15 cellular contexts compared by ENCODE assay signal in genomic region chr3:170346481-170347125, GRCh38. TPM values are rescaled to one million over a fixed set of nuclear protein-coding genes. Genes with fewer than 3 reads are reported as not detected.
DNase-seq lines count a peak whose midpoint lies in the region; ATAC-seq and TF ChIP-seq lines count a peak whose summit lies in the region.
"Had no signal": no experiment of that assay in that cellular context is flagged by ENCODE, and none has a peak within 500 bp of the region (broad histone marks: within the 10 kb centered on the region; RNA-seq: fewer than 3 reads in every experiment).

No MANE protein-coding gene starts in this region.

- TF ChIP-seq POLR2A in heart left ventricle (IDR thresholded peaks at IDR 0.05) = no peak

- ATAC-seq in GM19395 (IDR thresholded peaks at IDR 0.05; ENCODE audit: unreplicated experiment) (peak; percentile 48), heart left ventricle (no peak)
- ATAC-seq: activated CD4-positive, alpha-beta T cell treated with anti-CD3 and anti-CD28 coated beads for 36 hours; left ventricle myocardium superior; upper lobe of right lung had no signal

- peak; percentile 55 for DNase-seq in ACHN
- DNase-seq in HPDE6-E6E7 (ENCODE audit: extremely low spot score) = peak; percentile 28
- DNase-seq in choroid plexus epithelial cell (ENCODE audit: low read depth) = peak; percentile 33
- DNase-seq in heart left ventricle = no peak
- no peak for DNase-seq in stimulated activated CD4-positive, alpha-beta T cell treated with anti-CD3 and anti-CD28 coated beads, Interleukin-4, amount 100 ng/mL, for 1 hour
- DNase-seq in LoVo (ENCODE audit: low spot score) = no peak
- no peak for DNase-seq in putamen (ENCODE audit: low spot score)
- DNase-seq: activated CD4-positive, alpha-beta T cell treated with anti-CD3 and anti-CD28 coated beads for 36 hours; head of caudate nucleus; left ventricle myocardium superior; NCI-H146; NCI-H82; upper lobe of right lung had no signal

- intact Hi-C loops in heart left ventricle (cut with DNase I) = no loop called here

- in situ Hi-C loops in ACHN (cut with HindIII; ENCODE audit: low pct_ligation_motif_present, low pct_unique_long_range_greater_than_20kb, low sequenced_read_pairs) = no loop called here

- H3K4me1 ChIP-seq in heart left ventricle = peaks cover 0 to 11% (median 0%) of the 10 kb centered on the region in 12 donors
- H3K4me1 ChIP-seq: upper lobe of right lung had no signal

- no peak overlapping the region for H3K27ac ChIP-seq in heart left ventricle
- H3K27ac ChIP-seq: skin epidermis, upper lobe of right lung had no signal

- WGBS in heart left ventricle, 4 donors = 93 to 96% (median 95%) methylated on average over 4 of the region's 4 CpGs

- H3K4me3 ChIP-seq in choroid plexus epithelial cell (ENCODE audit: low read depth, low read length) = no peak overlapping the region
- no peak overlapping the region for H3K4me3 ChIP-seq in heart left ventricle
- H3K4me3 ChIP-seq: skin epidermis, upper lobe of right lung had no signal

- no peaks in the 10 kb centered on the region for H3K9me3 ChIP-seq in heart left ventricle
- H3K9me3 ChIP-seq: upper lobe of right lung had no signal

- TF ChIP-seq CTCF in choroid plexus epithelial cell (conservative IDR thresholded peaks at IDR 0.05; ENCODE audit: low read depth, low read length) (no peak), heart left ventricle (IDR thresholded peaks at IDR 0.05) (no peak)

- H3K36me3 ChIP-seq in heart left ventricle = no peaks in the 10 kb centered on the region
- H3K36me3 ChIP-seq: upper lobe of right lung had no signal

- no peaks in the 10 kb centered on the region for H3K27me3 ChIP-seq in heart left ventricle
- H3K27me3 ChIP-seq: upper lobe of right lung had no signal

RNA-seq across cellular contexts. Expression of gene SKIL, which starts 10.9 kb away (rescaled TPM):
- total RNA-seq in heart left ventricle = 10 to 100 TPM; 12.8 to 33.6 (median 25.4) TPM
- 1 to 10 TPM; 6.6 to 9.6 TPM for polyA plus RNA-seq in heart left ventricle

Comparison
In these comparisons a context has a peak if more than half of its experiments do, and no peak if none do; other contexts are left out.
1. DNase-seq: peak in ACHN (single experiment), HPDE6-E6E7 (single experiment) and choroid plexus epithelial cell (single experiment); none in heart left ventricle (0 of 5), stimulated activated CD4-positive, alpha-beta T cell treated with anti-CD3 and anti-CD28 coated beads, Interleukin-4, amount 100 ng/mL, for 1 hour (single experiment), LoVo (single experiment) and putamen (single experiment).